In genomic region chr1:151934048-151934493, GRCh38 we compare ENCODE assay signal across 1 cellular context.
A peak's percentile ranks its signal among the peaks of the same experiment; 100 is the strongest.
TF ChIP-seq lines count a peak whose summit lies in the region.

No MANE protein-coding gene starts in this region.

TF ChIP-seq in HepG2, 621 proteins besides CTCF, POLR2A, EP300 and RAD21:
- no peak for TF ChIP-seq PBX3 (CRISPR knock-in tag; IDR thresholded peaks at IDR 0.05; ENCODE audit: borderline replicate concordance)
- no peak for TF ChIP-seq MAFF (IDR thresholded peaks at IDR 0.05; ENCODE audit: low read depth, low read length)
- no peak for TF ChIP-seq ZNF383 (CRISPR knock-in tag; IDR thresholded peaks at IDR 0.05; ENCODE audit: borderline replicate concordance)
- peak; percentile 91 for TF ChIP-seq STAG1 (CRISPR knock-in tag; IDR thresholded peaks at IDR 0.05)
- TF ChIP-seq ZNF329 (CRISPR knock-in tag; IDR thresholded peaks at IDR 0.05; ENCODE audit: low read depth), result no peak
- peak; percentile 83 for TF ChIP-seq SMC3 (IDR thresholded peaks at IDR 0.05; ENCODE audit: low read length)
